Comparison of ENCODE assay signal across 10 cellular contexts in the genomic region with DNA sequence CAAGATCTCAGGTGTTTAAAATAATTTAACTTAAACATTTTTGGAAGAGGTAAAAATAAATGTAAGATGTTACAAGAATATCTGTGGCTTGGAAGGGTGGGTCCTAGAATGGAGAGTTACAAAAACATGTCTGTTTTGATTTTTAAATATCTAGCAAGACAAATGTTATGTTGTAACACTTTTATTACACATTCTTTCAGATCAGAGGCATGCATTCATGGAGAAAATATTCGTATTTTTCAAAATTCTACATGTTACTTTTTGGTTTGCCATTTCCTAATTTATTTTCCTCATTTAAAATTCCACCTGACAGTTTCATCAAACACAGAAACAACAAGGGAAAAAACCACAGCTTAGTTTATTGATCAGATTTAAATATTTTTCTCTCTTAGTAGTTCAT. TPM values are rescaled to one million over a fixed set of nuclear protein-coding genes. Genes with fewer than 3 reads are reported as not detected.
A peak's percentile ranks its signal among the peaks of the same experiment; 100 is the strongest.
DNase-seq lines count a peak whose midpoint lies in the region; ATAC-seq, FAIRE-seq and TF ChIP-seq lines count a peak whose summit lies in the region.
"Had no signal": no experiment of that assay in that cellular context is flagged by ENCODE, and none has a peak within 500 bp of the region (broad histone marks: within the 10 kb centered on the region; RNA-seq: fewer than 3 reads in every experiment).

No MANE protein-coding gene starts in this region.

- ATAC-seq in HepG2 = no peak
- ATAC-seq in naive thymus-derived CD4-positive, alpha-beta T cell = no peak

- H3K9me3 ChIP-seq in liver (ENCODE audit: control insufficient read depth in 4 of 4, low read length in 3 of 4) (no peaks in the 10 kb centered on the region), HepG2 (ENCODE audit: low read length) (no peaks in the 10 kb centered on the region), esophagus muscularis mucosa (no peaks in the 10 kb centered on the region), parathyroid adenoma (ENCODE audit: control insufficient read depth, low read length) (no peaks in the 10 kb centered on the region), vagina (no peaks in the 10 kb centered on the region)
- H3K9me3 ChIP-seq in naive thymus-derived CD4-positive, alpha-beta T cell (ENCODE audit: control insufficient read depth in 2 of 3, low read length in 3 of 3) = no peaks in the 10 kb centered on the region
- H3K9me3 ChIP-seq: pancreas had no signal

- peaks cover 40 to 66% (median 56%) of the 10 kb centered on the region in 7 donors for H3K4me1 Mint-ChIP-seq in naive thymus-derived CD4-positive, alpha-beta T cell

- TF ChIP-seq POLR2A in HepG2 (IDR thresholded peaks at IDR 0.05; ENCODE audit: insufficient read depth in 1 of 2, low read depth in 2 of 2, low read length in 2 of 2) (no peak), esophagus muscularis mucosa (IDR thresholded peaks at IDR 0.05; ENCODE audit: low read depth) (no peak), vagina (IDR thresholded peaks at IDR 0.05) (no peak)

- H3K9ac ChIP-seq in liver (ENCODE audit: low read depth in 1 of 2, low read length in 2 of 2) (peak overlapping the region in 1 of 2 donors; percentile 58), HepG2 (ENCODE audit: insufficient read depth, low read depth, low read length) (no peak overlapping the region), parathyroid adenoma (no peak overlapping the region)

- H3K27me3 Mint-ChIP-seq in naive thymus-derived CD4-positive, alpha-beta T cell = no peaks in the 10 kb centered on the region

- TF ChIP-seq CTCF in liver (IDR thresholded peaks at IDR 0.05; ENCODE audit: low read depth, low read length, missing input control) (no peak), HepG2 (CRISPR knock-in tag; IDR thresholded peaks at IDR 0.05) (no peak), esophagus muscularis mucosa (IDR thresholded peaks at IDR 0.05) (no peak), parathyroid adenoma (IDR thresholded peaks at IDR 0.05) (no peak), vagina (IDR thresholded peaks at IDR 0.05) (no peak)

- H3K36me3 ChIP-seq in liver (ENCODE audit: control insufficient read depth in 4 of 4, insufficient read depth in 3 of 4, low read depth in 1 of 4, low read length in 3 of 4) (no peaks in the 10 kb centered on the region), HepG2 (replicated peaks in 1 of 2; ENCODE audit: control insufficient read depth in 1 of 2, insufficient read depth in 2 of 2, low read length in 2 of 2) (no peaks in the 10 kb centered on the region), esophagus muscularis mucosa (peaks cover 0 to 5% (median 0%) of the 10 kb centered on the region in 4 donors), parathyroid adenoma (ENCODE audit: control insufficient read depth, insufficient read depth, low read length) (no peaks in the 10 kb centered on the region), vagina (no peaks in the 10 kb centered on the region)
- H3K36me3 ChIP-seq in naive thymus-derived CD4-positive, alpha-beta T cell (ENCODE audit: control insufficient read depth in 2 of 3, insufficient read depth in 3 of 3, low read length in 3 of 3) = peaks cover 0 to under 1% (median 0%) of the 10 kb centered on the region in 3 experiments
- H3K36me3 ChIP-seq: pancreas had no signal

- no peaks in the 10 kb centered on the region for H3K27me3 ChIP-seq in liver (ENCODE audit: control insufficient read depth in 4 of 4, insufficient read depth in 4 of 4, low read length in 3 of 4)
- no peaks in the 10 kb centered on the region for H3K27me3 ChIP-seq in HepG2 (ENCODE audit: control insufficient read depth in 1 of 2, insufficient read depth in 2 of 2, low read length in 2 of 2)
- H3K27me3 ChIP-seq in esophagus muscularis mucosa = no peaks in the 10 kb centered on the region
- no peaks in the 10 kb centered on the region for H3K27me3 ChIP-seq in parathyroid adenoma (ENCODE audit: control insufficient read depth, insufficient read depth, low read length)
- H3K27me3 ChIP-seq in vagina = no peaks in the 10 kb centered on the region
- no peaks in the 10 kb centered on the region for H3K27me3 ChIP-seq in naive thymus-derived CD4-positive, alpha-beta T cell (ENCODE audit: control insufficient read depth in 2 of 2, insufficient read depth in 2 of 2, low read length in 2 of 2)
- H3K27me3 ChIP-seq: pancreas had no signal

- no peak for TF ChIP-seq RAD21 in liver (IDR thresholded peaks at IDR 0.05)
- no peak for TF ChIP-seq RAD21 in HepG2 (CRISPR knock-in tag; IDR thresholded peaks at IDR 0.05)

- H3K9me3 Mint-ChIP-seq in naive thymus-derived CD4-positive, alpha-beta T cell = peaks cover 0 to under 1% (median 0%) of the 10 kb centered on the region in 11 donors

- H3K27ac ChIP-seq in liver (ENCODE audit: low read depth in 1 of 2, low read length in 2 of 2) = peak overlapping the region; percentile 44 to 58
- H3K27ac ChIP-seq in HepG2 (ENCODE audit: extremely low read length, insufficient read depth, low read length) = no peak overlapping the region
- H3K27ac ChIP-seq in esophagus muscularis mucosa (replicated peaks in 1 of 4) = peak overlapping the region; percentile 84 to 90 (median 86)
- peak overlapping the region; percentile 53 for H3K27ac ChIP-seq in parathyroid adenoma
- peak overlapping the region; percentile 78 for H3K27ac ChIP-seq in vagina
- no peak overlapping the region for H3K27ac ChIP-seq in naive thymus-derived CD4-positive, alpha-beta T cell (ENCODE audit: low read depth, low read length)

- no peak overlapping the region for H2AFZ ChIP-seq in HepG2 (ENCODE audit: low read length)
- H2AFZ ChIP-seq in parathyroid adenoma = no peak overlapping the region

- H3K27ac Mint-ChIP-seq in naive thymus-derived CD4-positive, alpha-beta T cell = peak overlapping the region in 4 of 9 donors; percentile 9 to 72 (median 66)

- POLR2A ChIA-PET in HepG2 (lab: Yijun Ruan, JAX) = interaction anchor here (1.5 to 1.7 kb wide), 2 partner anchors 15 to 60 kb away, joined by 3 to 4 read pairs; no protein-coding TSS in a partner anchor
- POLR2A ChIA-PET in naive thymus-derived CD4-positive, alpha-beta T cell (lab: Charles Lee) = no interaction called here

- BruUV-seq in HepG2 (replicated peaks; lab: Mats Ljungman, UMichigan) = no TSS peak

- peak overlapping the region in 5 of 10 donors; percentile 6 to 62 (median 16) for H3K4me3 Mint-ChIP-seq in naive thymus-derived CD4-positive, alpha-beta T cell

- no peak for TF ChIP-seq EP300 in HepG2 (IDR thresholded peaks at IDR 0.05; ENCODE audit: low read depth in 2 of 2, low read length in 2 of 2)
- TF ChIP-seq EP300 in HepG2 (CRISPR knock-in tag; IDR thresholded peaks at IDR 0.05; ENCODE audit: borderline replicate concordance) = no peak
- no peak for TF ChIP-seq EP300 in esophagus muscularis mucosa (IDR thresholded peaks at IDR 0.05)

- H3K4me1 ChIP-seq in liver (ENCODE audit: control insufficient read depth in 4 of 4, insufficient read depth in 4 of 4, low read length in 3 of 4) (peaks cover 0 to 9% (median 7%) of the 10 kb centered on the region in 4 donors), HepG2 (ENCODE audit: insufficient read depth, low read length) (peaks cover 31% of the 10 kb centered on the region), esophagus muscularis mucosa (peaks cover 24 to 85% (median 68%) of the 10 kb centered on the region in 4 donors), parathyroid adenoma (peaks cover 31% of the 10 kb centered on the region), vagina (peaks cover 49% of the 10 kb centered on the region)
- H3K4me1 ChIP-seq in naive thymus-derived CD4-positive, alpha-beta T cell (ENCODE audit: control insufficient read depth in 2 of 2, insufficient read depth in 2 of 2, low read length in 2 of 2) = peaks cover 8 to 22% of the 10 kb centered on the region in 2 donors

- CTCF ChIA-PET in HepG2 (lab: Yijun Ruan, JAX; ENCODE audit: low intra/inter-chr PET ratio, low total read pairs) = interaction anchor here (1.4 kb wide), 1 partner anchor 148 kb away, joined by 4 read pairs; no protein-coding TSS in a partner anchor
- CTCF ChIA-PET in naive thymus-derived CD4-positive, alpha-beta T cell (lab: Charles Lee) = interaction anchor here (0.6 to 1.6 kb wide), 4 partner anchors 13 to 732 kb away, joined by 3 to 4 read pairs (median 4); no protein-coding TSS in a partner anchor

- peaks cover 5% of the 10 kb centered on the region for H3K79me2 ChIP-seq in HepG2 (ENCODE audit: insufficient read depth, low read length)
- peaks cover 65% of the 10 kb centered on the region for H3K79me2 ChIP-seq in parathyroid adenoma

- in situ Hi-C loops in HepG2 (cut with HindIII; ENCODE audit: extremely low pct_ligation_motif_present, low pct_unique_long_range_greater_than_20kb) = no loop called here

- DNase-seq in HepG2 (ENCODE audit: low spot score) = no peak
- DNase-seq in esophagus muscularis mucosa (ENCODE audit: extremely low spot score) = no peak
- no peak for DNase-seq in vagina (ENCODE audit: extremely low spot score in 2 of 2)
- DNase-seq in DMS153 (lab: John Stamatoyannopoulos, UW) = no peak
- no peak for DNase-seq in NOMO-1 treated with DMSO at 0.1 percent for 48 hours (lab: John Stamatoyannopoulos, UW; ENCODE audit: unreplicated experiment)
- no peak for DNase-seq in naive thymus-derived CD4-positive, alpha-beta T cell
- DNase-seq: activated T-cell treated with anti-CD3 and anti-CD28 coated beads, Interleukin-2, amount 50 U/mL, for 48 hours; pancreas had no signal

- 87% methylated on average over 1 of the region's 1 CpG for WGBS in liver
- 93% methylated on average over 1 of the region's 1 CpG for WGBS in HepG2 (ENCODE audit: low lambda C conversion rate)
- WGBS in esophagus muscularis mucosa = 50% methylated on average over 1 of the region's 1 CpG

- intact Hi-C loops in HepG2 (cut with micrococcal nuclease; ENCODE audit: unreplicated experiment) = loop anchor here (1.0 kb wide), 1 partner anchor 62 kb away; no protein-coding TSS in a partner anchor
- intact Hi-C loops in esophagus muscularis mucosa (cut with DNase I) = loop anchor here (2.0 kb wide), 1 partner anchor 21 kb away; no protein-coding TSS in a partner anchor
- intact Hi-C loops in vagina (cut with DNase I) = no loop called here
- intact Hi-C loops in naive thymus-derived CD4-positive, alpha-beta T cell (cut with micrococcal nuclease) = loop anchor here (1.0 to 2.0 kb wide), 3 partner anchors 9 to 23 kb away; a partner anchor contains a TSS

- no peaks in the 10 kb centered on the region for H4K20me1 ChIP-seq in HepG2 (ENCODE audit: insufficient read depth, low read length)

- no peak for FAIRE-seq in HepG2 (lab: Jason Lieb, UNC)
- FAIRE-seq: pancreas had no signal

- H3K4me3 ChIP-seq in liver (ENCODE audit: low read depth in 1 of 3, low read length in 3 of 3) (no peak overlapping the region), HepG2 (replicated peaks in 1 of 3; ENCODE audit: insufficient read depth in 1 of 3, low read depth in 2 of 3, low read length in 3 of 3) (no peak overlapping the region), esophagus muscularis mucosa (no peak overlapping the region), parathyroid adenoma (ENCODE audit: low read depth, low read length) (no peak overlapping the region), vagina (no peak overlapping the region)
- no peak overlapping the region for H3K4me3 ChIP-seq in naive thymus-derived CD4-positive, alpha-beta T cell (ENCODE audit: low read length)
- H3K4me3 ChIP-seq: pancreas had no signal

- peaks cover 1 to 21% (median 13%) of the 10 kb centered on the region in 5 donors for H3K36me3 Mint-ChIP-seq in naive thymus-derived CD4-positive, alpha-beta T cell

- H3K4me2 ChIP-seq in HepG2 (ENCODE audit: low read depth, low read length) (no peak overlapping the region), parathyroid adenoma (ENCODE audit: low read length) (no peak overlapping the region)

RNA-seq across cellular contexts. Expression of a gene that starts 10.0 kb away (rescaled TPM):
- total RNA-seq in liver = 10 to 100 TPM; 25.3 to 43.6 TPM
- polyA plus RNA-seq in liver = 10 to 100 TPM; 12.3 to 29.9 TPM
- total RNA-seq in HepG2 (2016; rRNA removed; fragmentation: Illumina TruSeq; extraction: Trizol) = 8.3 and 11.6 TPM in 2 replicates
- total RNA-seq in HepG2 (2016; cell fraction: cytosol; rRNA removed; fragmentation: Illumina TruSeq; extraction: Trizol; ENCODE audit: low read depth) = 4.0 and 4.2 TPM in 2 replicates
- total RNA-seq in HepG2 (2016; cell fraction: insoluble cytoplasmic fraction; rRNA removed; fragmentation: Illumina TruSeq; extraction: Trizol) = 8.5 and 10.6 TPM in 2 replicates
- 15.7 and 18.8 TPM in 2 replicates for total RNA-seq in HepG2 (2016; cell fraction: membrane; rRNA removed; fragmentation: Illumina TruSeq; extraction: Trizol)
- 6.4 and 7.2 TPM in 2 replicates for total RNA-seq in HepG2 (2016; cell fraction: nucleus; rRNA removed; fragmentation: Illumina TruSeq; extraction: Trizol)
- 12.3 and 14.9 TPM in 2 replicates for polyA plus RNA-seq in HepG2 (2011; rRNA removed)
- 18.7 and 19.4 TPM in 2 replicates for polyA plus RNA-seq in HepG2 (2011; cell fraction: cytosol; rRNA removed)
- 8.0 and 9.0 TPM in 2 replicates for polyA plus RNA-seq in HepG2 (2011; cell fraction: nucleus; rRNA removed)
- polyA plus RNA-seq in HepG2 (2012) = 11.9 and 14.7 TPM in 2 replicates
- 2.6 and 2.8 TPM in 2 replicates for polyA plus RNA-seq in HepG2 (2016; cell fraction: cytosol; fragmentation: Illumina TruSeq; extraction: Trizol; ENCODE audit: low read depth)
- 10.0 and 11.7 TPM in 2 replicates for polyA plus RNA-seq in HepG2 (2016; cell fraction: insoluble cytoplasmic fraction; fragmentation: Illumina TruSeq; extraction: Trizol; ENCODE audit: low read depth)
- 10.4 and 14.8 TPM in 2 replicates for polyA plus RNA-seq in HepG2 (2016; cell fraction: membrane; fragmentation: Illumina TruSeq; extraction: Trizol; ENCODE audit: low read depth)
- 9.0 and 9.1 TPM in 2 replicates for polyA plus RNA-seq in HepG2 (2016; cell fraction: nucleus; fragmentation: Illumina TruSeq; extraction: Trizol; ENCODE audit: insufficient read depth, low read depth)
- polyA minus RNA-seq in HepG2 (2011; rRNA and poly(A)+ RNA removed; ENCODE audit: low replicate concordance) = 33.2 and 39.2 TPM in 2 replicates
- polyA minus RNA-seq in HepG2 (2011; cell fraction: cytosol; rRNA and poly(A)+ RNA removed) = 12.8 and 18.7 TPM in 2 replicates
- polyA minus RNA-seq in HepG2 (2011; cell fraction: nucleus; rRNA and poly(A)+ RNA removed) = 6.4 and 8.5 TPM in 2 replicates
- 100 to 1,000 TPM in 2 of 4 donors, 10 to 100 TPM in 2; 88.5 to 147 (median 112) TPM for total RNA-seq in esophagus muscularis mucosa
- 80.8 TPM for total RNA-seq in vagina
- 10 to 100 TPM; 20.5 to 37.9 (median 34.1) TPM for total RNA-seq in naive thymus-derived CD4-positive, alpha-beta T cell
- 10 to 100 TPM; 19.4 to 30.3 TPM for polyA plus RNA-seq in naive thymus-derived CD4-positive, alpha-beta T cell

RNA-seq across cellular contexts. Expression of a gene that starts 39.3 kb away (rescaled TPM):
- 10 to 100 TPM; 18.1 to 22.6 TPM for total RNA-seq in liver
- polyA plus RNA-seq in liver = 10 to 100 TPM in 1 of 2 donors, 1 to 10 TPM in 1; 6.0 to 17.4 TPM
- total RNA-seq in HepG2 (2016; rRNA removed; fragmentation: Illumina TruSeq; extraction: Trizol) = 20.6 and 21.1 TPM in 2 replicates
- 3.3 and 5.4 TPM in 2 replicates for total RNA-seq in HepG2 (2016; cell fraction: cytosol; rRNA removed; fragmentation: Illumina TruSeq; extraction: Trizol; ENCODE audit: low read depth)
- total RNA-seq in HepG2 (2016; cell fraction: insoluble cytoplasmic fraction; rRNA removed; fragmentation: Illumina TruSeq; extraction: Trizol) = 20.6 and 21.4 TPM in 2 replicates
- total RNA-seq in HepG2 (2016; cell fraction: membrane; rRNA removed; fragmentation: Illumina TruSeq; extraction: Trizol) = 11.4 and 11.6 TPM in 2 replicates
- 28.0 and 31.8 TPM in 2 replicates for total RNA-seq in HepG2 (2016; cell fraction: nucleus; rRNA removed; fragmentation: Illumina TruSeq; extraction: Trizol)
- polyA plus RNA-seq in HepG2 (2011; rRNA removed) = 12.8 and 13.2 TPM in 2 replicates
- 5.4 and 6.9 TPM in 2 replicates for polyA plus RNA-seq in HepG2 (2011; cell fraction: cytosol; rRNA removed)
- polyA plus RNA-seq in HepG2 (2011; cell fraction: nucleus; rRNA removed) = 22.9 and 27.4 TPM in 2 replicates
- 3.6 and 9.3 TPM in 2 replicates for polyA plus RNA-seq in HepG2 (2012)
- polyA plus RNA-seq in HepG2 (2016; cell fraction: cytosol; fragmentation: Illumina TruSeq; extraction: Trizol; ENCODE audit: low read depth) = 3.8 and 4.0 TPM in 2 replicates
- polyA plus RNA-seq in HepG2 (2016; cell fraction: insoluble cytoplasmic fraction; fragmentation: Illumina TruSeq; extraction: Trizol; ENCODE audit: low read depth) = 19.3 and 19.8 TPM in 2 replicates
- polyA plus RNA-seq in HepG2 (2016; cell fraction: membrane; fragmentation: Illumina TruSeq; extraction: Trizol; ENCODE audit: low read depth) = 7.4 and 7.7 TPM in 2 replicates
- 35.9 and 39.3 TPM in 2 replicates for polyA plus RNA-seq in HepG2 (2016; cell fraction: nucleus; fragmentation: Illumina TruSeq; extraction: Trizol; ENCODE audit: insufficient read depth, low read depth)
- 40.1 and 60.7 TPM in 2 replicates for polyA minus RNA-seq in HepG2 (2011; rRNA and poly(A)+ RNA removed; ENCODE audit: low replicate concordance)
- polyA minus RNA-seq in HepG2 (2011; cell fraction: cytosol; rRNA and poly(A)+ RNA removed) = 4.2 and 4.6 TPM in 2 replicates
- polyA minus RNA-seq in HepG2 (2011; cell fraction: nucleus; rRNA and poly(A)+ RNA removed) = 22.6 and 30.6 TPM in 2 replicates
- 1 to 10 TPM; 1.2 to 4.0 (median 2.9) TPM for total RNA-seq in esophagus muscularis mucosa
- total RNA-seq in vagina = 6.4 TPM
- total RNA-seq in naive thymus-derived CD4-positive, alpha-beta T cell = 10 to 100 TPM; 11.6 to 32.1 (median 26.8) TPM
- 10 to 100 TPM; 11.4 to 17.5 TPM for polyA plus RNA-seq in naive thymus-derived CD4-positive, alpha-beta T cell

RNA-seq across cellular contexts. Expression of a gene that starts 39.5 kb away (rescaled TPM):
- total RNA-seq in liver (1 to 10 TPM; 1.0 to 2.2 TPM), HepG2 (2016; rRNA removed; fragmentation: Illumina TruSeq; extraction: Trizol) (6.6 and 10.0 TPM in 2 replicates), esophagus muscularis mucosa (1 to 10 TPM; 7.9 to 9.8 (median 8.4) TPM), vagina (7.4 TPM)
- polyA plus RNA-seq in liver (1 to 10 TPM; 2.4 to 2.5 TPM), HepG2 (2011; rRNA removed) (3.9 and 5.2 TPM in 2 replicates)
- 2.5 and 2.7 TPM in 2 replicates for total RNA-seq in HepG2 (2016; cell fraction: cytosol; rRNA removed; fragmentation: Illumina TruSeq; extraction: Trizol; ENCODE audit: low read depth)
- 6.6 and 10.2 TPM in 2 replicates for total RNA-seq in HepG2 (2016; cell fraction: insoluble cytoplasmic fraction; rRNA removed; fragmentation: Illumina TruSeq; extraction: Trizol)
- total RNA-seq in HepG2 (2016; cell fraction: membrane; rRNA removed; fragmentation: Illumina TruSeq; extraction: Trizol) = 3.3 and 3.5 TPM in 2 replicates
- 2.8 and 3.0 TPM in 2 replicates for total RNA-seq in HepG2 (2016; cell fraction: nucleus; rRNA removed; fragmentation: Illumina TruSeq; extraction: Trizol)
- 2.9 and 3.4 TPM in 2 replicates for polyA plus RNA-seq in HepG2 (2011; cell fraction: cytosol; rRNA removed)
- 1.2 and 1.4 TPM in 2 replicates for polyA plus RNA-seq in HepG2 (2011; cell fraction: nucleus; rRNA removed)
- 5.8 TPM in 2 replicates for polyA plus RNA-seq in HepG2 (2012)
- 3.3 and 3.9 TPM in 2 replicates for polyA plus RNA-seq in HepG2 (2016; cell fraction: cytosol; fragmentation: Illumina TruSeq; extraction: Trizol; ENCODE audit: low read depth)
- 10.6 and 12.6 TPM in 2 replicates for polyA plus RNA-seq in HepG2 (2016; cell fraction: insoluble cytoplasmic fraction; fragmentation: Illumina TruSeq; extraction: Trizol; ENCODE audit: low read depth)
- polyA plus RNA-seq in HepG2 (2016; cell fraction: membrane; fragmentation: Illumina TruSeq; extraction: Trizol; ENCODE audit: low read depth) = 2.9 and 3.5 TPM in 2 replicates
- polyA plus RNA-seq in HepG2 (2016; cell fraction: nucleus; fragmentation: Illumina TruSeq; extraction: Trizol; ENCODE audit: insufficient read depth, low read depth) = 4.1 and 5.5 TPM in 2 replicates
- 0.94 and 3.1 TPM in 2 replicates for polyA minus RNA-seq in HepG2 (2011; rRNA and poly(A)+ RNA removed; ENCODE audit: low replicate concordance)
- 1.3 and 1.5 TPM in 2 replicates for polyA minus RNA-seq in HepG2 (2011; cell fraction: cytosol; rRNA and poly(A)+ RNA removed)
- 1.4 and 1.7 TPM in 2 replicates for polyA minus RNA-seq in HepG2 (2011; cell fraction: nucleus; rRNA and poly(A)+ RNA removed)
- 1 to 10 TPM; 1.3 to 5.1 (median 2.9) TPM for total RNA-seq in naive thymus-derived CD4-positive, alpha-beta T cell
- polyA plus RNA-seq in naive thymus-derived CD4-positive, alpha-beta T cell = 1 to 10 TPM; 2.2 to 3.4 TPM

Comparison
In these comparisons a context has a peak if more than half of its experiments do, and no peak if none do; other contexts are left out.
1. H3K27ac ChIP-seq: peak in liver (2 of 2), esophagus muscularis mucosa (4 of 4), parathyroid adenoma (single experiment) and vagina (single experiment); none in HepG2 (single experiment) and naive thymus-derived CD4-positive, alpha-beta T cell (single experiment).